7 cellular contexts compared by ENCODE assay signal in genomic region chr9:122028089-122028488, GRCh38.
"Had no signal": no experiment of that assay in that cellular context is flagged by ENCODE, and none has a peak within 500 bp of the region (broad histone marks: within the 10 kb centered on the region; RNA-seq: fewer than 3 reads in every experiment).

No MANE protein-coding gene starts in this region.

- H3K9ac ChIP-seq: KMS-11 had no signal

- H3K4me2 ChIP-seq: KMS-11 had no signal

- ATAC-seq: HepG2 had no signal

- H3K27ac ChIP-seq: HL-60, KMS-11 had no signal

- DNase-seq: IMR-90, KBM-7, KG1 had no signal

- FAIRE-seq: HepG2, HTR-8/SVneo had no signal
